8 cellular contexts compared by ENCODE assay signal in the genomic region with DNA sequence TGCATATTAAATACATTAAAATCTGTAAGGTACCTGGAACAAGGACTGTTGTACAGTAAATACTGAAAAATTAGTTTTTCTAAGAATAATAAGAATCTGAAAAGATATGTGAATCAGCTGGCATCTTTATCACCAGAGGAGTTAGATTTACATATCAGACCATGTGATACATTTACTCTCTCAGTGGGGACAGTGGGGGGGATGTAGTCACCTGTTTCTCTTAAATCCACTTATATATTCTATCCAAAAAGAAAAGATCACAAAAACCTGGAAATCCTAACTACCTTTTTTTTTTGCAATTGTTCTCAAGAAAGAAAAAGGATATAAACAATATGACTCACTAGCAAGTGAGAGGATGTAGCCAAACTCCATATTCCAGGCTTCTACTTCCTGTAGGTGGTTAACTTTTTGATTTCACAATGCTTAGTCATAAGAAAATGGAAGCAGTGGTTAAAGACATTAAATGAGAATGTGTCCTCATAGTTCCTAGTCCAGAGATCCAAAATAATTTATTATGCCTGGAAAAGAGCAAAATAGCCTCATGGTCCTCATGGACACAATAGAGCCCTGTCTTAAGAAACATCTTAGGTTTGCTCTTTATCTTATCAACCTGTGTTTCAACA. TPM values are rescaled to one million over a fixed set of nuclear protein-coding genes. Genes with fewer than 3 reads are reported as not detected.
DNase-seq lines count a peak whose midpoint lies in the region; ATAC-seq and TF ChIP-seq lines count a peak whose summit lies in the region.

No MANE protein-coding gene starts in this region.

- peaks cover 5% of the 10 kb centered on the region for H3K4me1 Mint-ChIP-seq in activated CD8-positive, alpha-beta T cell treated with anti-CD3 and anti-CD28 coated beads for 36 hours (ENCODE audit: low read depth)

- H3K36me3 ChIP-seq in fibroblast of lung (ENCODE audit: control insufficient read depth, insufficient read depth, low read length) (no peaks in the 10 kb centered on the region), gastrocnemius medialis (no peaks in the 10 kb centered on the region)

- H3K4me2 ChIP-seq in fibroblast of lung (ENCODE audit: extremely low read depth, insufficient read depth, low read length) = peak overlapping the region; percentile 13

- no peak overlapping the region for H3K4me3 Mint-ChIP-seq in activated CD8-positive, alpha-beta T cell treated with anti-CD3 and anti-CD28 coated beads for 36 hours

- H3K27me3 Mint-ChIP-seq in activated CD8-positive, alpha-beta T cell treated with anti-CD3 and anti-CD28 coated beads for 36 hours = no peaks in the 10 kb centered on the region

- CTCF ChIA-PET in RWPE1 (lab: Yijun Ruan, JAX) = interaction anchor here (0.6 to 0.8 kb wide), 3 partner anchors 10 to 51 kb away, joined by 3 to 8 read pairs (median 5); no protein-coding TSS in a partner anchor
- CTCF ChIA-PET in activated CD8-positive, alpha-beta T cell treated with anti-CD3 and anti-CD28 coated beads for 36 hours (lab: Charles Lee) = no interaction called here

- no peaks in the 10 kb centered on the region for H3K9me3 ChIP-seq in fibroblast of lung (ENCODE audit: control insufficient read depth, insufficient read depth, low read depth, low read length)
- no peaks in the 10 kb centered on the region for H3K9me3 ChIP-seq in gastrocnemius medialis

- H3K27me3 ChIP-seq in fibroblast of lung (ENCODE audit: control insufficient read depth, insufficient read depth, low read length) (no peaks in the 10 kb centered on the region), gastrocnemius medialis (no peaks in the 10 kb centered on the region)

- peak overlapping the region; percentile 56 for H2AFZ ChIP-seq in fibroblast of lung (ENCODE audit: low read length)

- no peaks in the 10 kb centered on the region for H4K20me1 ChIP-seq in fibroblast of lung (ENCODE audit: control insufficient read depth, extremely low read depth, insufficient read depth, low read length)

- H3K9ac ChIP-seq in fibroblast of lung (ENCODE audit: insufficient read depth, low read length) = no peak overlapping the region

- no peaks in the 10 kb centered on the region for H3K79me2 ChIP-seq in fibroblast of lung (ENCODE audit: control insufficient read depth, insufficient read depth, low read length)

- no peak for TF ChIP-seq POLR2A in gastrocnemius medialis (IDR thresholded peaks at IDR 0.05)

- no peaks in the 10 kb centered on the region for H3K9me3 Mint-ChIP-seq in activated CD8-positive, alpha-beta T cell treated with anti-CD3 and anti-CD28 coated beads for 36 hours

- no peaks in the 10 kb centered on the region for H3K36me3 Mint-ChIP-seq in activated CD8-positive, alpha-beta T cell treated with anti-CD3 and anti-CD28 coated beads for 36 hours (ENCODE audit: low read depth)

- no peak overlapping the region for H3K27ac ChIP-seq in RWPE1
- peak overlapping the region; percentile 60 for H3K27ac ChIP-seq in fibroblast of lung (ENCODE audit: insufficient read depth, low read length)
- H3K27ac ChIP-seq in gastrocnemius medialis = peak overlapping the region; percentile 10 to 58 (median 45)

- peak; percentile 81 to 89 for ATAC-seq in gastrocnemius medialis
- no peak for ATAC-seq in GM21825 (IDR thresholded peaks at IDR 0.05; ENCODE audit: unreplicated experiment)
- no peak for ATAC-seq in HG02678 (IDR thresholded peaks at IDR 0.05; ENCODE audit: unreplicated experiment)
- ATAC-seq in activated CD8-positive, alpha-beta T cell treated with anti-CD3 and anti-CD28 coated beads for 36 hours = no peak

- POLR2A ChIA-PET in RWPE1 (lab: Yijun Ruan, JAX; ENCODE audit: low non-redundant PET) = no interaction called here
- POLR2A ChIA-PET in activated CD8-positive, alpha-beta T cell treated with anti-CD3 and anti-CD28 coated beads for 36 hours (lab: Charles Lee) = no interaction called here

- no peak overlapping the region for H3K4me3 ChIP-seq in fibroblast of lung (replicated peaks in 1 of 4; ENCODE audit: control extremely low read depth in 1 of 4, insufficient read depth in 1 of 4, low read depth in 3 of 4, low read length in 4 of 4)
- no peak overlapping the region for H3K4me3 ChIP-seq in gastrocnemius medialis

- DNase-seq in GF-D8 (lab: John Stamatoyannopoulos, UW) (peak; percentile 30), RWPE1 (ENCODE audit: low spot score) (peak; percentile 87), fibroblast of lung (ENCODE audit: low read depth in 2 of 2) (peak; percentile 94 to 95), gastrocnemius medialis (no peak), cerebellum (ENCODE audit: low spot score) (no peak)
- no peak for DNase-seq in activated CD8-positive, alpha-beta T cell treated with anti-CD3 and anti-CD28 coated beads for 36 hours

- H3K27ac Mint-ChIP-seq in activated CD8-positive, alpha-beta T cell treated with anti-CD3 and anti-CD28 coated beads for 36 hours = no peak overlapping the region

- H3K4me1 ChIP-seq in fibroblast of lung (ENCODE audit: control insufficient read depth, extremely low read depth, insufficient read depth, low read length) (peaks cover 2% of the 10 kb centered on the region), gastrocnemius medialis (peaks cover 0 to 7% of the 10 kb centered on the region in 2 donors)

- intact Hi-C loops in gastrocnemius medialis (cut with DNase I; ENCODE audit: low total_unique reads) = loop anchor here (2.0 kb wide), 1 partner anchor 18 kb away; no protein-coding TSS in a partner anchor
- intact Hi-C loops in activated CD8-positive, alpha-beta T cell treated with anti-CD3 and anti-CD28 coated beads for 36 hours (cut with micrococcal nuclease) = no loop called here

- in situ Hi-C loops in gastrocnemius medialis (cut with MboI; ENCODE audit: low sequenced_read_pairs in 4 of 4) = no loop called here

- TF ChIP-seq CTCF in RWPE1 (conservative IDR thresholded peaks at IDR 0.05; ENCODE audit: low read depth) (no peak), fibroblast of lung (conservative IDR thresholded peaks at IDR 0.05 in 1 of 2, IDR thresholded peaks at IDR 0.05 in 1 of 2; ENCODE audit: low read depth in 1 of 2, low read length in 2 of 2) (no peak), gastrocnemius medialis (IDR thresholded peaks at IDR 0.05 in 4 of 5, conservative IDR thresholded peaks at IDR 0.05 in 1 of 5) (no peak)
- no peak for TF ChIP-seq CTCF in activated CD8-positive, alpha-beta T cell treated with anti-CD3 and anti-CD28 coated beads for 36 hours (IDR thresholded peaks at IDR 0.05)

RNA-seq across cellular contexts. Expression of a gene that starts 22.5 kb away (rescaled TPM):
- 0.17 and 0.26 TPM in 2 replicates for total RNA-seq in fibroblast of lung
- polyA plus RNA-seq in fibroblast of lung = 0.55 and 0.59 TPM in 2 replicates
- 0.30 and 0.32 TPM in 2 replicates for polyA plus RNA-seq in fibroblast of lung (2012)
- not detected in 2 replicates for polyA minus RNA-seq in fibroblast of lung (ENCODE audit: low replicate concordance)
- 100 to 1,000 TPM in 2 of 4 donors, 10 to 100 TPM in 2; 30.6 to 290 (median 87.9) TPM for total RNA-seq in gastrocnemius medialis
- total RNA-seq in activated CD8-positive, alpha-beta T cell treated with anti-CD3 and anti-CD28 coated beads for 36 hours = not detected
- total RNA-seq in cerebellum = not detected

Comparison
In these comparisons a context has a peak if more than half of its experiments do, and no peak if none do; other contexts are left out.
1. DNase-seq: peak in GF-D8 (single experiment), RWPE1 (single experiment) and fibroblast of lung (2 of 2); none in gastrocnemius medialis (0 of 2), activated CD8-positive, alpha-beta T cell treated with anti-CD3 and anti-CD28 coated beads for 36 hours (single experiment) and cerebellum (single experiment).
2. ATAC-seq: peak in gastrocnemius medialis (2 of 2); none in GM21825 (single experiment), HG02678 (single experiment) and activated CD8-positive, alpha-beta T cell treated with anti-CD3 and anti-CD28 coated beads for 36 hours (single experiment).
3. RNA of a gene that starts 22.5 kb away (total RNA-seq): 30.6 to 290 TPM in gastrocnemius medialis; 0.17 to 0.26 TPM in fibroblast of lung, not detected in activated CD8-positive, alpha-beta T cell treated with anti-CD3 and anti-CD28 coated beads for 36 hours and not detected in cerebellum (single experiment); every median in the first group is over 10 times any median in the second.